In genomic region chr16:3520398-3520797, GRCh38 we compare ENCODE assay signal across 3 cellular contexts.
TF ChIP-seq lines count a peak whose summit lies in the region.

No MANE protein-coding gene starts in this region.

TF ChIP-seq in SK-N-SH treated with all-trans-retinoic acid at 6 μM for 48 hours, 23 proteins besides CTCF, POLR2A, EP300 and RAD21:
- TF ChIP-seq ZNF8 (CRISPR knock-in tag; IDR thresholded peaks at IDR 0.05) (peak; percentile 61; the same call in 1 of the 2 replicates), ISL1 (CRISPR knock-in tag; IDR thresholded peaks at IDR 0.05) (0 out of 2 replicates have a peak, but pooled peaks have one; percentile 15), SNAI2 (CRISPR knock-in tag; IDR thresholded peaks at IDR 0.05) (no peak)

TF ChIP-seq in SK-N-SH, 30 proteins besides CTCF, POLR2A, EP300 and RAD21:
- no peak for TF ChIP-seq GATA2 (CRISPR knock-in tag; IDR thresholded peaks at IDR 0.05)
- no peak for TF ChIP-seq NFIC (IDR thresholded peaks at IDR 0.05; ENCODE audit: borderline replicate concordance)
- TF ChIP-seq TCF12 (IDR thresholded peaks at IDR 0.05): no peak
- TF ChIP-seq RXRA (IDR thresholded peaks at IDR 0.05; ENCODE audit: borderline replicate concordance, low read depth): no peak
- TF ChIP-seq TEAD4 (IDR thresholded peaks at IDR 0.05; ENCODE audit: borderline replicate concordance, insufficient read depth): no peak
- no peak for TF ChIP-seq NRF1 (IDR thresholded peaks at IDR 0.05; ENCODE audit: low read depth, low read length)
- no peak for TF ChIP-seq MAX (IDR thresholded peaks at IDR 0.05; ENCODE audit: low read depth)
- TF ChIP-seq EZH2phosphoT487 (IDR thresholded peaks at IDR 0.05; ENCODE audit: borderline replicate concordance, low read depth): no peak
- no peak for TF ChIP-seq FOXM1 (IDR thresholded peaks at IDR 0.05; ENCODE audit: low read depth)
- no peak for TF ChIP-seq CHD2 (IDR thresholded peaks at IDR 0.05; ENCODE audit: low read length, partially characterized antibody)
- TF ChIP-seq USF1 (IDR thresholded peaks at IDR 0.05; ENCODE audit: borderline replicate concordance, low read depth): no peak
- TF ChIP-seq, protein P1, sequence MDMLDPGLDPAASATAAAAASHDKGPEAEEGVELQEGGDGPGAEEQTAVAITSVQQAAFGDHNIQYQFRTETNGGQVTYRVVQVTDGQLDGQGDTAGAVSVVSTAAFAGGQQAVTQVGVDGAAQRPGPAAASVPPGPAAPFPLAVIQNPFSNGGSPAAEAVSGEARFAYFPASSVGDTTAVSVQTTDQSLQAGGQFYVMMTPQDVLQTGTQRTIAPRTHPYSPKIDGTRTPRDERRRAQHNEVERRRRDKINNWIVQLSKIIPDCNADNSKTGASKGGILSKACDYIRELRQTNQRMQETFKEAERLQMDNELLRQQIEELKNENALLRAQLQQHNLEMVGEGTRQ (IDR thresholded peaks at IDR 0.05; ENCODE audit: borderline replicate concordance, low read depth, low read length): no peak
- TF ChIP-seq SMC3 (IDR thresholded peaks at IDR 0.05; ENCODE audit: low read depth, low read length): no peak

TF ChIP-seq in HepG2, 621 proteins besides CTCF, POLR2A, EP300 and RAD21:
- TF ChIP-seq ZBTB46 (CRISPR knock-in tag; IDR thresholded peaks at IDR 0.05; ENCODE audit: borderline replicate concordance) (no peak), ATAD3A (CRISPR knock-in tag; IDR thresholded peaks at IDR 0.05) (no peak), AGO2 (optimal IDR thresholded peaks at IDR 0.05; ENCODE audit: low read depth, low read length) (no peak), TGIF2 (CRISPR knock-in tag; IDR thresholded peaks at IDR 0.05) (no peak), ZNF619 (CRISPR knock-in tag; IDR thresholded peaks at IDR 0.05) (no peak), ZFP62 (CRISPR knock-in tag; IDR thresholded peaks at IDR 0.05) (no peak), ZNF136 (CRISPR knock-in tag; IDR thresholded peaks at IDR 0.05; ENCODE audit: low read depth) (no peak), ARNTL (CRISPR knock-in tag; IDR thresholded peaks at IDR 0.05) (no peak), MAX (IDR thresholded peaks at IDR 0.05) (no peak)
- TF ChIP-seq, protein P2, sequence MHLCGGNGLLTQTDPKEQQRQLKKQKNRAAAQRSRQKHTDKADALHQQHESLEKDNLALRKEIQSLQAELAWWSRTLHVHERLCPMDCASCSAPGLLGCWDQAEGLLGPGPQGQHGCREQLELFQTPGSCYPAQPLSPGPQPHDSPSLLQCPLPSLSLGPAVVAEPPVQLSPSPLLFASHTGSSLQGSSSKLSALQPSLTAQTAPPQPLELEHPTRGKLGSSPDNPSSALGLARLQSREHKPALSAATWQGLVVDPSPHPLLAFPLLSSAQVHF (CRISPR knock-in tag; IDR thresholded peaks at IDR 0.05): no peak
